Comparison of ENCODE assay signal across 1 cellular context in genomic region chr19:48746120-48746519, GRCh38.
A peak's percentile ranks its signal among the peaks of the same experiment; 100 is the strongest.
TF ChIP-seq lines count a peak whose summit lies in the region.

No MANE protein-coding gene starts in this region.

TF ChIP-seq in H1, 55 proteins besides CTCF, POLR2A, EP300 and RAD21:
- TF ChIP-seq SIN3A (conservative IDR thresholded peaks at IDR 0.05 in 1 of 2, IDR thresholded peaks at IDR 0.05 in 1 of 2; ENCODE audit: low read depth in 1 of 2, low read length in 2 of 2) (no peak), KDM5A (IDR thresholded peaks at IDR 0.05; ENCODE audit: low read length) (no peak), ASH2L (IDR thresholded peaks at IDR 0.05; ENCODE audit: low read length) (no peak), TBP (IDR thresholded peaks at IDR 0.05; ENCODE audit: low read depth, low read length) (0 out of 2 replicates have a peak, but pooled peaks have one; percentile 0)
